Comparison of ENCODE assay signal across 1 cellular context in the genomic region with DNA sequence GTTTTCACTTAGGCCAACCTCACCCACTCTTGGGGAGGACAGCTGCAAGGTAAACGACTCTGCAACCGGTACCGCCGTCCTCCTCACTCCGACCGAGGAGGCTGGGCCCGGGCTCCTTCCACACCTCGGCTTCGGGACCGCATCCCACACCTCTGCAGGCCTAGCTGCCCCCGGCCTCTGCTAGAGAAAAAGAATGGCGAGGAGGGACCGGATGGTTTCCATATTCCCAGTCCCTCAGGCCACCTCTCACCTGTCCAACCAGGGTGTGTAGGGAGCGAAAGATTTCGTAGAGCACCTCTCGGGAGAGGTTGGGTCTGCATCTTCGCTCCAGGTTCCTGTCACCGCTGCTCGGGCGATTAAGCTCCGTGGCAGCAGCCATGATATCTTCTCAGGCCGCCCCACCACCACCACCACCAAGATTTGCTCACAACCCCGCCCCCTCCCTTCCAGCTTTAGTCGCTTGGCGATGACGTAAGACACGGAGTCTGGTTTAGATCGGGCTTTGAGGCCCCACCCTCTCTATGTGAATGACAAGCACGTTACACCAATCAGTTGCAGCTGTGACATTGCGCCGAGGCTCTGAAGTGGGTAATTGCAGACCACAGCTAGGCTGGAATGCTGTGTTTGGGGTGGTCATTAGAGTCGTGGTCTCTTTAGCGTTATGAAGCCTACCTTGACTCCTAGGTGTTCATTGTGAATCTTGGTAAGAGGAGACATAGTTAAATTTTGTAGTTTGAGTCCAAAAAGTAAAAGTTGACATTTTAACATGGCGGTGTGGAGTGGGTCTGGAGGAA.
TF ChIP-seq lines count a peak whose summit lies in the region.

Gene MBIP, minus strand, starts transcription at position 428 of the 794 bp plus-strand sequence. Its CDS starts 49 bp downstream, at position 379.

TF ChIP-seq in HepG2, 621 proteins besides CTCF, POLR2A, EP300 and RAD21 (continued from another document):
- no peak for TF ChIP-seq ZBED4 (CRISPR knock-in tag; IDR thresholded peaks at IDR 0.05; ENCODE audit: borderline replicate concordance)
- peak; percentile 97 for TF ChIP-seq PTBP1 (IDR thresholded peaks at IDR 0.05; ENCODE audit: low read depth, low read length, poor library complexity, severe bottlenecking)
- TF ChIP-seq HHEX (CRISPR knock-in tag; IDR thresholded peaks at IDR 0.05): no peak
- peak; percentile 88; the same call in 1 of the 2 replicates for TF ChIP-seq KDM4B (CRISPR knock-in tag; IDR thresholded peaks at IDR 0.05)
- TF ChIP-seq CHCHD3 (CRISPR knock-in tag; IDR thresholded peaks at IDR 0.05): peak; percentile 96
- no peak for TF ChIP-seq ZNF713 (CRISPR knock-in tag; IDR thresholded peaks at IDR 0.05)
- no peak for TF ChIP-seq HNRNPH1 (optimal IDR thresholded peaks at IDR 0.05; ENCODE audit: low read depth, low read length)
- peak; percentile 61; the same call in 1 of the 2 replicates for TF ChIP-seq TFE3 (CRISPR knock-in tag; IDR thresholded peaks at IDR 0.05)
- peak; percentile 99 for TF ChIP-seq ZNF644 (CRISPR knock-in tag; IDR thresholded peaks at IDR 0.05; ENCODE audit: low read depth)
- TF ChIP-seq ZBTB2 (CRISPR knock-in tag; IDR thresholded peaks at IDR 0.05; ENCODE audit: low read depth): peak; percentile 71; the same call in 1 of the 2 replicates
- no peak; the same call in 1 of the 2 replicates for TF ChIP-seq MED13 (CRISPR knock-in tag; IDR thresholded peaks at IDR 0.05)
- TF ChIP-seq ZNF446 (CRISPR knock-in tag; IDR thresholded peaks at IDR 0.05): peak; percentile 86; the same call in 1 of the 2 replicates
- 0 out of 2 replicates have a peak, but pooled peaks have one; percentile 14 for TF ChIP-seq ZNF552 (CRISPR knock-in tag; IDR thresholded peaks at IDR 0.05; ENCODE audit: borderline replicate concordance)
- TF ChIP-seq SP5 (CRISPR knock-in tag; IDR thresholded peaks at IDR 0.05; ENCODE audit: borderline replicate concordance, low read depth): peak; percentile 80; the same call in 1 of the 2 replicates
- no peak; the same call in 1 of the 2 replicates for TF ChIP-seq NCOA1 (CRISPR knock-in tag; IDR thresholded peaks at IDR 0.05)
- peak; percentile 86; the same call in 1 of the 2 replicates for TF ChIP-seq ZFP82 (CRISPR knock-in tag; IDR thresholded peaks at IDR 0.05; ENCODE audit: borderline replicate concordance)
- TF ChIP-seq ZNF670 (CRISPR knock-in tag; IDR thresholded peaks at IDR 0.05; ENCODE audit: borderline replicate concordance): peak; percentile 76; the same call in 1 of the 2 replicates
- no peak; the same call in 1 of the 2 replicates for TF ChIP-seq ZNF660 (CRISPR knock-in tag; IDR thresholded peaks at IDR 0.05; ENCODE audit: borderline replicate concordance, low read depth)
- TF ChIP-seq SP1 (IDR thresholded peaks at IDR 0.05): no peak
- TF ChIP-seq SP1 (CRISPR knock-in tag; IDR thresholded peaks at IDR 0.05): peak; percentile 83; the same call in 1 of the 2 replicates
- TF ChIP-seq ZNF777 (CRISPR knock-in tag; IDR thresholded peaks at IDR 0.05): 0 out of 2 replicates have a peak, but pooled peaks have one; percentile 33
- TF ChIP-seq SMAD1 (CRISPR knock-in tag; IDR thresholded peaks at IDR 0.05; ENCODE audit: borderline replicate concordance, low read depth): no peak
- 0 out of 2 replicates have a peak, but pooled peaks have one; percentile 93 for TF ChIP-seq AHR (CRISPR knock-in tag; IDR thresholded peaks at IDR 0.05)
- peak; percentile 40 for TF ChIP-seq SKI (IDR thresholded peaks at IDR 0.05; ENCODE audit: partially characterized antibody)
- TF ChIP-seq ZKSCAN5 (CRISPR knock-in tag; IDR thresholded peaks at IDR 0.05): no peak
- TF ChIP-seq ZNF891 (CRISPR knock-in tag; IDR thresholded peaks at IDR 0.05): no peak
- TF ChIP-seq, protein P1, sequence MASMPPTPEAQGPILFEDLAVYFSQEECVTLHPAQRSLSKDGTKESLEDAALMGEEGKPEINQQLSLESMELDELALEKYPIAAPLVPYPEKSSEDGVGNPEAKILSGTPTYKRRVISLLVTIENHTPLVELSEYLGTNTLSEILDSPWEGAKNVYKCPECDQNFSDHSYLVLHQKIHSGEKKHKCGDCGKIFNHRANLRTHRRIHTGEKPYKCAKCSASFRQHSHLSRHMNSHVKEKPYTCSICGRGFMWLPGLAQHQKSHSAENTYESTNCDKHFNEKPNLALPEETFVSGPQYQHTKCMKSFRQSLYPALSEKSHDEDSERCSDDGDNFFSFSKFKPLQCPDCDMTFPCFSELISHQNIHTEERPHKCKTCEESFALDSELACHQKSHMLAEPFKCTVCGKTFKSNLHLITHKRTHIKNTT (CRISPR knock-in tag; IDR thresholded peaks at IDR 0.05): no peak
- TF ChIP-seq, protein P2, sequence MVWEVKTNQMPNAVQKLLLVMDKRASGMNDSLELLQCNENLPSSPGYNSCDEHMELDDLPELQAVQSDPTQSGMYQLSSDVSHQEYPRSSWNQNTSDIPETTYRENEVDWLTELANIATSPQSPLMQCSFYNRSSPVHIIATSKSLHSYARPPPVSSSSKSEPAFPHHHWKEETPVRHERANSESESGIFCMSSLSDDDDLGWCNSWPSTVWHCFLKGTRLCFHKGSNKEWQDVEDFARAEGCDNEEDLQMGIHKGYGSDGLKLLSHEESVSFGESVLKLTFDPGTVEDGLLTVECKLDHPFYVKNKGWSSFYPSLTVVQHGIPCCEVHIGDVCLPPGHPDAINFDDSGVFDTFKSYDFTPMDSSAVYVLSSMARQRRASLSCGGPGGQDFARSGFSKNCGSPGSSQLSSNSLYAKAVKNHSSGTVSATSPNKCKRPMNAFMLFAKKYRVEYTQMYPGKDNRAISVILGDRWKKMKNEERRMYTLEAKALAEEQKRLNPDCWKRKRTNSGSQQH (CRISPR knock-in tag; IDR thresholded peaks at IDR 0.05; ENCODE audit: low read depth): no peak; the same call in 1 of the 2 replicates
- peak; percentile 57; the same call in 1 of the 2 replicates for TF ChIP-seq TFDP1 (CRISPR knock-in tag; IDR thresholded peaks at IDR 0.05; ENCODE audit: borderline replicate concordance)
- TF ChIP-seq ATRX (CRISPR knock-in tag; IDR thresholded peaks at IDR 0.05; ENCODE audit: borderline replicate concordance): no peak
- no peak for TF ChIP-seq ZNF572 (CRISPR knock-in tag; IDR thresholded peaks at IDR 0.05)
- peak; percentile 95 for TF ChIP-seq YEATS4 (CRISPR knock-in tag; IDR thresholded peaks at IDR 0.05; ENCODE audit: borderline replicate concordance)
- TF ChIP-seq REPIN1 (CRISPR knock-in tag; IDR thresholded peaks at IDR 0.05; ENCODE audit: borderline replicate concordance, low read depth): peak; percentile 95
- peak; percentile 37 for TF ChIP-seq ZNF792 (CRISPR knock-in tag; IDR thresholded peaks at IDR 0.05)
- TF ChIP-seq ZNF367 (CRISPR knock-in tag; IDR thresholded peaks at IDR 0.05; ENCODE audit: borderline replicate concordance): no peak
- peak; percentile 93 for TF ChIP-seq RBM39 (IDR thresholded peaks at IDR 0.05; ENCODE audit: low read depth, low read length, poor library complexity, severe bottlenecking)
- TF ChIP-seq SPEN (CRISPR knock-in tag; IDR thresholded peaks at IDR 0.05; ENCODE audit: low read depth): peak; percentile 95
- peak; percentile 95 for TF ChIP-seq GATAD1 (CRISPR knock-in tag; IDR thresholded peaks at IDR 0.05)
- no peak; the same call in 1 of the 2 replicates for TF ChIP-seq ZBTB37 (CRISPR knock-in tag; IDR thresholded peaks at IDR 0.05)
- TF ChIP-seq ZNF260 (CRISPR knock-in tag; IDR thresholded peaks at IDR 0.05; ENCODE audit: borderline replicate concordance, low read depth): no peak
- TF ChIP-seq, protein P3, sequence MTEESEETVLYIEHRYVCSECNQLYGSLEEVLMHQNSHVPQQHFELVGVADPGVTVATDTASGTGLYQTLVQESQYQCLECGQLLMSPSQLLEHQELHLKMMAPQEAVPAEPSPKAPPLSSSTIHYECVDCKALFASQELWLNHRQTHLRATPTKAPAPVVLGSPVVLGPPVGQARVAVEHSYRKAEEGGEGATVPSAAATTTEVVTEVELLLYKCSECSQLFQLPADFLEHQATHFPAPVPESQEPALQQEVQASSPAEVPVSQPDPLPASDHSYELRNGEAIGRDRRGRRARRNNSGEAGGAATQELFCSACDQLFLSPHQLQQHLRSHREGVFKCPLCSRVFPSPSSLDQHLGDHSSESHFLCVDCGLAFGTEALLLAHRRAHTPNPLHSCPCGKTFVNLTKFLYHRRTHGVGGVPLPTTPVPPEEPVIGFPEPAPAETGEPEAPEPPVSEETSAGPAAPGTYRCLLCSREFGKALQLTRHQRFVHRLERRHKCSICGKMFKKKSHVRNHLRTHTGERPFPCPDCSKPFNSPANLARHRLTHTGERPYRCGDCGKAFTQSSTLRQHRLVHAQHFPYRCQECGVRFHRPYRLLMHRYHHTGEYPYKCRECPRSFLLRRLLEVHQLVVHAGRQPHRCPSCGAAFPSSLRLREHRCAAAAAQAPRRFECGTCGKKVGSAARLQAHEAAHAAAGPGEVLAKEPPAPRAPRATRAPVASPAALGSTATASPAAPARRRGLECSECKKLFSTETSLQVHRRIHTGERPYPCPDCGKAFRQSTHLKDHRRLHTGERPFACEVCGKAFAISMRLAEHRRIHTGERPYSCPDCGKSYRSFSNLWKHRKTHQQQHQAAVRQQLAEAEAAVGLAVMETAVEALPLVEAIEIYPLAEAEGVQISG (CRISPR knock-in tag; IDR thresholded peaks at IDR 0.05): peak; percentile 93
- TF ChIP-seq RXRA (CRISPR knock-in tag; IDR thresholded peaks at IDR 0.05): no peak
- no peak for TF ChIP-seq EZH2 (conservative IDR thresholded peaks at IDR 0.05; ENCODE audit: low read depth, low read length)
